ENCODE assay signal across 26 cellular contexts in the genomic region with DNA sequence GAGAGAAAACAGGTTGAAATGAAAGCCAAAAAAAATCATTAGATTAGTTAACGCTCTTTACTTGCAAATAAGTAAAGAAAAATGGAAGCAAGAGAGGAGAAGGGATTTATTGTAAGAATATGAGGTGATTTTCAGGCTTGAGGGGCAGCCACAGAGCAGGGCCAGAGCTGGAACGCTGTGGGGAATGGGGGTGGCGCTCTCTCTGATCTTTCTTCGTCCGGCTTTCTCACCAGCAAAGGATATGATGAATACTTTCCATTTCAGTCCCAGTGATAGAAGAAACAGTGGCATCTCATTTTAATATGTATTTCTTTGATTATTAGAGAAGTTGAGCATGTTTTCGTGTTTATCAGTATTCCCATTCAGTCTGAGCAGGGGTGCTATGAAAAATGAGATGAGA.
DNase-seq lines count a peak whose midpoint lies in the region; ATAC-seq, FAIRE-seq and TF ChIP-seq lines count a peak whose summit lies in the region.
"Had no signal": no experiment of that assay in that cellular context is flagged by ENCODE, and none has a peak within 500 bp of the region (broad histone marks: within the 10 kb centered on the region; RNA-seq: fewer than 3 reads in every experiment).

No MANE protein-coding gene starts in this region.

- no peak for DNase-seq in activated naive CD8-positive, alpha-beta T cell treated with anti-CD3 and anti-CD28 coated beads for 36 hours
- no peak for DNase-seq in H9
- DNase-seq in endothelial cell of umbilical vein (ENCODE audit: low read depth, low spot score): peak; percentile 37
- DNase-seq in neural progenitor cell (ENCODE audit: low spot score): no peak
- DNase-seq in iPS-NIHi11 (ENCODE audit: low spot score): no peak
- DNase-seq: 8988T; ACHN; AML-193; BE2C; Calu3; CD4-positive, alpha-beta T cell; CD8-positive, alpha-beta memory T cell; DMS53; DMS79 treated with DMSO at 0.1 percent for 48 hours; GF-D8; GOT3; HCEC 1CT had no signal

- H2BK5ac ChIP-seq in H9 (ENCODE audit: insufficient read length, low read length): no peak overlapping the region

- 100% methylated on average over 1 of the region's 6 CpGs for WGBS in H9 (ENCODE audit: extremely low coverage, insufficient read length, low lambda C conversion rate)

- H3K9me3 ChIP-seq in H9 (ENCODE audit: control insufficient read depth, low read depth, low read length) (no peaks in the 10 kb centered on the region), endothelial cell of umbilical vein (replicated peaks; ENCODE audit: control insufficient read depth, insufficient read depth, low read length) (no peaks in the 10 kb centered on the region), neural progenitor cell (ENCODE audit: low read depth) (no peaks in the 10 kb centered on the region)
- H3K9me3 ChIP-seq: A549, BE2C had no signal

- H3K27me3 ChIP-seq in H9 (ENCODE audit: insufficient read depth, low read length): no peaks in the 10 kb centered on the region
- no peaks in the 10 kb centered on the region for H3K27me3 ChIP-seq in endothelial cell of umbilical vein (ENCODE audit: control insufficient read depth in 2 of 2, insufficient read depth in 2 of 2, low read length in 2 of 2)
- no peaks in the 10 kb centered on the region for H3K27me3 ChIP-seq in neural progenitor cell
- H3K27me3 ChIP-seq: BE2C; BLaER1 treated with 17β-estradiol and CSF1 and Interleukin-3, amounts not matched to agents 10 nM and 100 nM had no signal

- no peak for ATAC-seq in activated CD4-positive, CD25-positive, alpha-beta regulatory T cell treated with anti-CD3 and anti-CD28 coated beads, Interleukin-2, amount 50 U/mL, for 24 hours
- no peak for ATAC-seq in HG02763 (IDR thresholded peaks at IDR 0.05; ENCODE audit: unreplicated experiment)
- ATAC-seq: A549 had no signal

- H3K4ac ChIP-seq in H9 (ENCODE audit: low read depth, low read length): no peak overlapping the region

- H3K23me2 ChIP-seq in H9 (ENCODE audit: insufficient read length, low read depth, low read length, poor library complexity, severe bottlenecking): no peaks in the 10 kb centered on the region

- no peak overlapping the region for H4K91ac ChIP-seq in H9 (ENCODE audit: insufficient read length, low read depth, low read length)

- H3T11ph ChIP-seq in H9 (ENCODE audit: low read length): no peak overlapping the region

- H3K36me3 ChIP-seq in endothelial cell of umbilical vein (ENCODE audit: control insufficient read depth in 2 of 2, extremely low read depth in 1 of 2, insufficient read depth in 2 of 2, low read length in 2 of 2) (no peaks in the 10 kb centered on the region), neural progenitor cell (no peaks in the 10 kb centered on the region)
- H3K36me3 ChIP-seq: BE2C; BLaER1 treated with 17β-estradiol and CSF1 and Interleukin-3, amounts not matched to agents 10 nM and 100 nM had no signal

- H3K79me2 ChIP-seq in H9 (ENCODE audit: insufficient read depth, low read length): no peaks in the 10 kb centered on the region
- no peaks in the 10 kb centered on the region for H3K79me2 ChIP-seq in endothelial cell of umbilical vein (ENCODE audit: control insufficient read depth, insufficient read depth, low read length)
- H3K79me2 ChIP-seq in neural progenitor cell (ENCODE audit: low read depth): no peaks in the 10 kb centered on the region

- intact Hi-C loops in endothelial cell of umbilical vein (cut with micrococcal nuclease): no loop called here

- H2AK5ac ChIP-seq in H9 (ENCODE audit: insufficient read length, low read length): no peak overlapping the region

- FAIRE-seq in endothelial cell of umbilical vein (lab: Jason Lieb, UNC): no peak
- FAIRE-seq: A549, GM12891, GM18507, H54 had no signal

- H4K8ac ChIP-seq in H9 (replicated peaks; ENCODE audit: insufficient read length, low read depth, low read length): no peak overlapping the region

- TF ChIP-seq CTCF in H9 (conservative IDR thresholded peaks at IDR 0.05) (no peak), endothelial cell of umbilical vein (IDR thresholded peaks at IDR 0.05; ENCODE audit: extremely low read depth in 1 of 2, insufficient read depth in 1 of 2, low read depth in 1 of 2, low read length in 2 of 2) (no peak), neural progenitor cell (IDR thresholded peaks at IDR 0.05) (no peak)

- H4K20me1 ChIP-seq in H9 (ENCODE audit: control insufficient read depth, insufficient read depth, insufficient read length) (no peaks in the 10 kb centered on the region), endothelial cell of umbilical vein (replicated peaks; ENCODE audit: control insufficient read depth, extremely low read depth, insufficient read depth, low read length) (no peaks in the 10 kb centered on the region), neural progenitor cell (ENCODE audit: low read depth) (no peaks in the 10 kb centered on the region)
- H4K20me1 ChIP-seq: BLaER1 treated with 17β-estradiol and CSF1 and Interleukin-3, amounts not matched to agents 10 nM and 100 nM had no signal

- H3K18ac ChIP-seq in H9 (ENCODE audit: insufficient read length, low read depth, low read length): no peak overlapping the region

- no peak overlapping the region for H3K4me3 Mint-ChIP-seq in activated naive CD8-positive, alpha-beta T cell
- no peak overlapping the region for H3K4me3 Mint-ChIP-seq in activated naive CD8-positive, alpha-beta T cell treated with anti-CD3 and anti-CD28 coated beads for 36 hours
- H3K4me3 Mint-ChIP-seq in H9 (no peak overlapping the region), neural progenitor cell (no peak overlapping the region)
- H3K4me3 Mint-ChIP-seq: CD14-positive monocyte; CD4-positive, alpha-beta T cell; CD8-positive, alpha-beta memory T cell had no signal

- CTCF ChIA-PET in endothelial cell of umbilical vein (lab: Charles Lee): interaction anchor here (0.6 kb wide), 1 partner anchor 202 kb away, joined by 3 read pairs; no protein-coding TSS in a partner anchor

- H3K4me3 ChIP-seq in endothelial cell of umbilical vein (replicated peaks in 1 of 3; ENCODE audit: insufficient read depth in 1 of 3, low read depth in 1 of 3, low read length in 3 of 3) (no peak overlapping the region), neural progenitor cell (no peak overlapping the region)
- H3K4me3 ChIP-seq: A549; BLaER1 treated with 17β-estradiol and CSF1 and Interleukin-3, amounts not matched to agents 10 nM and 100 nM had no signal

- H3K56ac ChIP-seq in H9 (ENCODE audit: insufficient read length, low read depth, low read length): no peak overlapping the region

- no peak overlapping the region for H3K14ac ChIP-seq in H9 (ENCODE audit: insufficient read depth, low read length)

- no TSS peak for BruUV-seq in endothelial cell of umbilical vein (replicated peaks; lab: Mats Ljungman, UMichigan)

- peaks cover 2% of the 10 kb centered on the region for H3F3A ChIP-seq in neural progenitor cell (ENCODE audit: low read depth)

- H4K5ac ChIP-seq in H9 (ENCODE audit: insufficient read length, low read depth, low read length): no peak overlapping the region

- H2BK12ac ChIP-seq in H9 (ENCODE audit: insufficient read length, low read depth, low read length): no peak overlapping the region

- dilution Hi-C loops in endothelial cell of umbilical vein (cut with MboI; ENCODE audit: extremely low pct_ligation_motif_present, low sequenced_read_pairs): no loop called here

- no peak overlapping the region for H3K23ac ChIP-seq in H9 (ENCODE audit: insufficient read length, low read depth, low read length)

- peak overlapping the region; percentile 22 for H3K27ac Mint-ChIP-seq in activated naive CD8-positive, alpha-beta T cell
- H3K27ac Mint-ChIP-seq in activated naive CD8-positive, alpha-beta T cell treated with anti-CD3 and anti-CD28 coated beads for 36 hours: no peak overlapping the region
- H3K27ac Mint-ChIP-seq in H9: peak overlapping the region in 2 of 3 experiments; percentile 50 to 68; a peak in 3 of 7 replicates
- H3K27ac Mint-ChIP-seq in neural progenitor cell: peak overlapping the region; percentile 1
- H3K27ac Mint-ChIP-seq: CD14-positive monocyte; CD4-positive, alpha-beta T cell had no signal

- no peaks in the 10 kb centered on the region for H3K79me1 ChIP-seq in H9 (ENCODE audit: insufficient read depth, low read depth, low read length, poor library complexity, severe bottlenecking)

- no peak overlapping the region for H2BK15ac ChIP-seq in H9 (ENCODE audit: low read depth, low read length)

- TF ChIP-seq POLR2A in endothelial cell of umbilical vein (IDR thresholded peaks at IDR 0.05; ENCODE audit: low read depth, low read length): no peak

- no peak overlapping the region for H2BK20ac ChIP-seq in H9 (ENCODE audit: low read depth, low read length, poor library complexity, severe bottlenecking)

- no peak overlapping the region for H3K27ac ChIP-seq in H9 (ENCODE audit: insufficient read length, low read depth, low read length)
- H3K27ac ChIP-seq in endothelial cell of umbilical vein (ENCODE audit: insufficient read depth, low read depth, low read length): no peak overlapping the region
- H3K27ac ChIP-seq in neural progenitor cell: no peak overlapping the region
- H3K27ac ChIP-seq: A549; BLaER1 treated with 17β-estradiol and CSF1 and Interleukin-3, amounts not matched to agents 10 nM and 100 nM had no signal

- H2AFZ ChIP-seq in H9 (ENCODE audit: low read length) (no peak overlapping the region), endothelial cell of umbilical vein (ENCODE audit: low read depth, low read length) (no peak overlapping the region), neural progenitor cell (replicated peaks) (no peak overlapping the region)

- peaks cover 3% of the 10 kb centered on the region; the same call in 1 of the 2 replicates for H3K4me1 ChIP-seq in H9 (ENCODE audit: insufficient read depth, low read length)
- H3K4me1 ChIP-seq in endothelial cell of umbilical vein (ENCODE audit: control insufficient read depth, extremely low read depth, insufficient read depth, low read length): no peaks in the 10 kb centered on the region
- no peaks in the 10 kb centered on the region for H3K4me1 ChIP-seq in neural progenitor cell
- H3K4me1 ChIP-seq: BE2C; BLaER1 treated with 17β-estradiol and CSF1 and Interleukin-3, amounts not matched to agents 10 nM and 100 nM had no signal

- H3K9ac ChIP-seq in H9 (ENCODE audit: extremely low read depth, insufficient read length, low read length) (no peak overlapping the region), endothelial cell of umbilical vein (replicated peaks; ENCODE audit: extremely low read depth, insufficient read depth, low read length) (no peak overlapping the region), neural progenitor cell (no peak overlapping the region)
- H3K9ac ChIP-seq: BLaER1 treated with 17β-estradiol and CSF1 and Interleukin-3, amounts not matched to agents 10 nM and 100 nM had no signal

- H3K9me1 ChIP-seq in endothelial cell of umbilical vein (replicated peaks; ENCODE audit: control insufficient read depth, extremely low read depth, insufficient read depth, low read length): no peaks in the 10 kb centered on the region

- no peak overlapping the region for H2BK120ac ChIP-seq in H9 (ENCODE audit: low read depth, low read length, poor library complexity, severe bottlenecking)

- H3K4me2 ChIP-seq in H9 (ENCODE audit: insufficient read depth, insufficient read length, low read length): no peak overlapping the region
- no peak overlapping the region for H3K4me2 ChIP-seq in endothelial cell of umbilical vein (ENCODE audit: insufficient read depth, low read length)
- no peak overlapping the region for H3K4me2 ChIP-seq in neural progenitor cell
- H3K4me2 ChIP-seq: A549; BLaER1 treated with 17β-estradiol and CSF1 and Interleukin-3, amounts not matched to agents 10 nM and 100 nM had no signal

- H3K27me3 Mint-ChIP-seq in activated naive CD8-positive, alpha-beta T cell: peaks cover 6% of the 10 kb centered on the region
- peaks cover 3% of the 10 kb centered on the region for H3K27me3 Mint-ChIP-seq in activated naive CD8-positive, alpha-beta T cell treated with anti-CD3 and anti-CD28 coated beads for 36 hours
- H3K27me3 Mint-ChIP-seq in H9 (ENCODE audit: low read depth): no peaks in the 10 kb centered on the region
- peaks cover 7% of the 10 kb centered on the region for H3K27me3 Mint-ChIP-seq in neural progenitor cell (ENCODE audit: insufficient read depth, low read depth)

- no peaks in the 10 kb centered on the region for H3K9me3 Mint-ChIP-seq in activated naive CD8-positive, alpha-beta T cell (ENCODE audit: low read depth)
- H3K9me3 Mint-ChIP-seq in activated naive CD8-positive, alpha-beta T cell treated with anti-CD3 and anti-CD28 coated beads for 36 hours: no peaks in the 10 kb centered on the region
- H3K9me3 Mint-ChIP-seq in H9 (no peaks in the 10 kb centered on the region), neural progenitor cell (peaks cover 2% of the 10 kb centered on the region)
- H3K9me3 Mint-ChIP-seq: CD4-positive, alpha-beta T cell; CD8-positive, alpha-beta memory T cell had no signal

- no peaks in the 10 kb centered on the region for H3K4me1 Mint-ChIP-seq in activated naive CD8-positive, alpha-beta T cell (ENCODE audit: low read depth)
- no peaks in the 10 kb centered on the region for H3K4me1 Mint-ChIP-seq in activated naive CD8-positive, alpha-beta T cell treated with anti-CD3 and anti-CD28 coated beads for 36 hours
- H3K4me1 Mint-ChIP-seq in H9 (peaks cover 23 to 25% of the 10 kb centered on the region in 2 experiments), neural progenitor cell (peaks cover 19% of the 10 kb centered on the region)
- H3K4me1 Mint-ChIP-seq: CD14-positive monocyte; CD8-positive, alpha-beta memory T cell had no signal

- POLR2A ChIA-PET in endothelial cell of umbilical vein (lab: Charles Lee): no interaction called here

- no peaks in the 10 kb centered on the region for H3K36me3 Mint-ChIP-seq in activated naive CD8-positive, alpha-beta T cell
- no peaks in the 10 kb centered on the region for H3K36me3 Mint-ChIP-seq in activated naive CD8-positive, alpha-beta T cell treated with anti-CD3 and anti-CD28 coated beads for 36 hours
- H3K36me3 Mint-ChIP-seq in H9 (ENCODE audit: insufficient read depth in 1 of 3, low read depth in 3 of 3) (no peaks in the 10 kb centered on the region), neural progenitor cell (no peaks in the 10 kb centered on the region)
- H3K36me3 Mint-ChIP-seq: CD14-positive monocyte; CD8-positive, alpha-beta memory T cell had no signal
